ENCODE assay signal across 12 cellular contexts in the genomic region with DNA sequence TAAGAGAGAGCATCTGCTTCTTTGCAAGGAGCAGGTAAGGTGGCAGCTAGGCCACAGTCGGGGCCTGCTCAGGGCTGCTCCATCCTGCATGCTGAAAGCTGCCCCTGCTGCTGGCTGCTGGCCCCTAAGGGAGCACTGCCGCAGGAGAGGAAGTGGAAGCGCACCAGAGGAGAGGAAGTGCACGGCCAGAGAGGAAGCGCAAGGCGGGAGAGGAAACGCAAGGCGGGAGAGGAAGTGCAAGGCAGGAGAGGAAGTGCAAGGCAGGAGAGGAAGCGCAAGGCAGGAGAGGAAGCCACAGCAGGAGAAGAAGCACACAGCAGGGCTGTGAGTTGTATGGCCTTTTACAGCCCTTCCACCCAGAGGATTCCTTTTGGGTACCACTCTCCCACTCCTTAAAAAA.
DNase-seq lines count a peak whose midpoint lies in the region; ATAC-seq, FAIRE-seq and TF ChIP-seq lines count a peak whose summit lies in the region.
"Had no signal": no experiment of that assay in that cellular context is flagged by ENCODE, and none has a peak within 500 bp of the region (broad histone marks: within the 10 kb centered on the region; RNA-seq: fewer than 3 reads in every experiment).

No MANE protein-coding gene starts in this region.

- H3K79me2 ChIP-seq in K562 (ENCODE audit: control insufficient read depth, insufficient read depth, low read length) = no peaks in the 10 kb centered on the region

- H3K27me3 Mint-ChIP-seq in natural killer cell treated with Interleukin-12 subunit alpha and Interleukin-12 subunit beta and Interleukin-15 and Interleukin-18, amount 100 ng/mL, for 72 hours = peaks cover 0 to 2% of the 10 kb centered on the region in 2 donors
- no peaks in the 10 kb centered on the region for H3K27me3 Mint-ChIP-seq in stimulated activated memory B cell treated with anti-CD40 and anti-IgM and Interleukin-4, amounts not matched to agents 10 μg/mL and 1 μg/mL and 100 μg/mL, for 72 hours

- TF ChIP-seq POLR2A in K562 (conservative IDR thresholded peaks at IDR 0.05) = no peak

- intact Hi-C loops in K562 (cut with micrococcal nuclease) = no loop called here

- CTCF ChIA-PET in K562 (lab: Yijun Ruan, JAX; ENCODE audit: low intra/inter-chr PET ratio) = no interaction called here

- no peaks in the 10 kb centered on the region for H3K9me3 ChIP-seq in K562 (replicated peaks; ENCODE audit: control insufficient read depth, insufficient read depth, low read depth, low read length)

- H2AFZ ChIP-seq in K562 (ENCODE audit: low read depth, low read length) = no peak overlapping the region

- no peaks in the 10 kb centered on the region for H3K4me1 ChIP-seq in K562 (replicated peaks in 1 of 2; ENCODE audit: control insufficient read depth in 2 of 2, insufficient read depth in 2 of 2, low read length in 2 of 2)

- in situ Hi-C loops in K562 (cut with MboI) = no loop called here

- no peak for FAIRE-seq in K562 (lab: Jason Lieb, UNC)

- no peak overlapping the region for H3K9ac ChIP-seq in K562 (ENCODE audit: insufficient read depth in 1 of 2, low read depth in 2 of 2, low read length in 2 of 2)

- no peak for TF ChIP-seq EP300 in K562 (IDR thresholded peaks at IDR 0.05; ENCODE audit: low read length)

- peaks cover 6 to 8% of the 10 kb centered on the region in 2 donors for H3K4me1 Mint-ChIP-seq in natural killer cell treated with Interleukin-12 subunit alpha and Interleukin-12 subunit beta and Interleukin-15 and Interleukin-18, amount 100 ng/mL, for 72 hours (ENCODE audit: low read depth in 2 of 2)
- peaks cover 9% of the 10 kb centered on the region for H3K4me1 Mint-ChIP-seq in stimulated activated memory B cell treated with anti-CD40 and anti-IgM and Interleukin-4, amounts not matched to agents 10 μg/mL and 1 μg/mL and 100 μg/mL, for 72 hours

- no peak overlapping the region for H3K4me2 ChIP-seq in K562 (ENCODE audit: insufficient read depth, low read length)

- no peak overlapping the region for H3K4me3 ChIP-seq in Jurkat, Clone E6-1 (ENCODE audit: low read length)
- no peak overlapping the region for H3K4me3 ChIP-seq in K562

- peak overlapping the region; percentile 51 for H3K4me3 Mint-ChIP-seq in natural killer cell treated with Interleukin-12 subunit alpha and Interleukin-12 subunit beta and Interleukin-15 and Interleukin-18, amount 100 ng/mL, for 72 hours
- H3K4me3 Mint-ChIP-seq in stimulated activated memory B cell treated with anti-CD40 and anti-IgM and Interleukin-4, amounts not matched to agents 10 μg/mL and 1 μg/mL and 100 μg/mL, for 72 hours = no peak overlapping the region
- H3K4me3 Mint-ChIP-seq: T-helper 1 cell treated with Interleukin-12 subunit alpha and Interleukin-12 subunit beta and Interleukin-4 antibody, amounts not matched to agents 30 μg/mL and 1 μg/mL, for 36 hours had no signal

- no peak for ATAC-seq in K562
- ATAC-seq in natural killer cell treated with Interleukin-12 subunit alpha and Interleukin-12 subunit beta and Interleukin-15 and Interleukin-18, amount 100 ng/mL, for 72 hours = peak; percentile 53 to 57
- no peak for ATAC-seq in stimulated activated memory B cell treated with anti-CD40 and anti-IgM and Interleukin-4, amounts not matched to agents 10 μg/mL and 1 μg/mL and 100 μg/mL, for 72 hours
- ATAC-seq: left colon had no signal

- H4K20me1 ChIP-seq in K562 (replicated peaks; ENCODE audit: control insufficient read depth, insufficient read depth, low read length) = no peaks in the 10 kb centered on the region

- POLR2A ChIA-PET in K562 (lab: Yijun Ruan, JAX) = no interaction called here

- no peak for TF ChIP-seq RAD21 in K562 (CRISPR knock-in tag; conservative IDR thresholded peaks at IDR 0.05 in 1 of 2, IDR thresholded peaks at IDR 0.05 in 1 of 2)

- H3K9me3 Mint-ChIP-seq in natural killer cell treated with Interleukin-12 subunit alpha and Interleukin-12 subunit beta and Interleukin-15 and Interleukin-18, amount 100 ng/mL, for 72 hours = no peaks in the 10 kb centered on the region
- H3K9me3 Mint-ChIP-seq in stimulated activated memory B cell treated with anti-CD40 and anti-IgM and Interleukin-4, amounts not matched to agents 10 μg/mL and 1 μg/mL and 100 μg/mL, for 72 hours = peaks cover 3% of the 10 kb centered on the region
- H3K9me3 Mint-ChIP-seq: T-helper 1 cell treated with Interleukin-12 subunit alpha and Interleukin-12 subunit beta and Interleukin-4 antibody, amounts not matched to agents 30 μg/mL and 1 μg/mL, for 36 hours had no signal

- no peak overlapping the region for H3K27ac ChIP-seq in K562 (ENCODE audit: extremely low read depth, low read depth, low read length)

- BruUV-seq in K562 (replicated peaks; lab: Mats Ljungman, UMichigan) = no TSS peak

- no peaks in the 10 kb centered on the region for H3K27me3 ChIP-seq in K562 (ENCODE audit: control insufficient read depth in 2 of 2, insufficient read depth in 2 of 2, low read length in 2 of 2)

- no peaks in the 10 kb centered on the region for H3K36me3 Mint-ChIP-seq in natural killer cell treated with Interleukin-12 subunit alpha and Interleukin-12 subunit beta and Interleukin-15 and Interleukin-18, amount 100 ng/mL, for 72 hours
- H3K36me3 Mint-ChIP-seq in stimulated activated memory B cell treated with anti-CD40 and anti-IgM and Interleukin-4, amounts not matched to agents 10 μg/mL and 1 μg/mL and 100 μg/mL, for 72 hours = no peaks in the 10 kb centered on the region

- no peaks in the 10 kb centered on the region for H3K9me1 ChIP-seq in K562 (ENCODE audit: control insufficient read depth, insufficient read depth, low read length)

- WGBS in K562 (ENCODE audit: insufficient coverage, low coverage, missing lambda C conversion rate) = 30% methylated on average over 2 of the region's 9 CpGs

- H3K36me3 ChIP-seq in K562 (ENCODE audit: control insufficient read depth, insufficient read depth, low read length) = no peaks in the 10 kb centered on the region

- TF ChIP-seq CTCF in K562 (IDR thresholded peaks at IDR 0.05 in 2 of 3, conservative IDR thresholded peaks at IDR 0.05 in 1 of 3; ENCODE audit: insufficient read depth in 2 of 3, low read depth in 1 of 3, low read length in 3 of 3) = no peak

- peak; percentile 63 for DNase-seq in CD1c-positive myeloid dendritic cell (ENCODE audit: extremely low spot score)
- peak; percentile 28 for DNase-seq in Jurkat, Clone E6-1 (ENCODE audit: low read depth, low spot score)
- no peak for DNase-seq in K562 (ENCODE audit: extremely low read depth in 1 of 4, low spot score in 3 of 4)
- no peak for DNase-seq in natural killer cell treated with Interleukin-12 subunit alpha and Interleukin-12 subunit beta and Interleukin-15 and Interleukin-18, amount 100 ng/mL, for 72 hours (ENCODE audit: low spot score)
- no peak for DNase-seq in cortex of kidney (lab: John Stamatoyannopoulos, UW)
- DNase-seq in NCI-H748 (lab: John Stamatoyannopoulos, UW; ENCODE audit: unreplicated experiment) = no peak
- DNase-seq: activated CD4-positive, alpha-beta T cell treated with anti-CD3 and anti-CD28 coated beads, Interleukin-2, amount 50 U/mL, for 1 hour; amniotic stem cell; left colon; NCI-H2029 had no signal

- peak overlapping the region; percentile 8 to 71 for H3K27ac Mint-ChIP-seq in natural killer cell treated with Interleukin-12 subunit alpha and Interleukin-12 subunit beta and Interleukin-15 and Interleukin-18, amount 100 ng/mL, for 72 hours
- H3K27ac Mint-ChIP-seq in stimulated activated memory B cell treated with anti-CD40 and anti-IgM and Interleukin-4, amounts not matched to agents 10 μg/mL and 1 μg/mL and 100 μg/mL, for 72 hours = no peak overlapping the region
- H3K27ac Mint-ChIP-seq: T-helper 1 cell treated with Interleukin-12 subunit alpha and Interleukin-12 subunit beta and Interleukin-4 antibody, amounts not matched to agents 30 μg/mL and 1 μg/mL, for 36 hours had no signal

TF ChIP-seq in K562, 482 proteins besides CTCF, POLR2A, EP300 and RAD21:
- TF ChIP-seq, protein P1, sequence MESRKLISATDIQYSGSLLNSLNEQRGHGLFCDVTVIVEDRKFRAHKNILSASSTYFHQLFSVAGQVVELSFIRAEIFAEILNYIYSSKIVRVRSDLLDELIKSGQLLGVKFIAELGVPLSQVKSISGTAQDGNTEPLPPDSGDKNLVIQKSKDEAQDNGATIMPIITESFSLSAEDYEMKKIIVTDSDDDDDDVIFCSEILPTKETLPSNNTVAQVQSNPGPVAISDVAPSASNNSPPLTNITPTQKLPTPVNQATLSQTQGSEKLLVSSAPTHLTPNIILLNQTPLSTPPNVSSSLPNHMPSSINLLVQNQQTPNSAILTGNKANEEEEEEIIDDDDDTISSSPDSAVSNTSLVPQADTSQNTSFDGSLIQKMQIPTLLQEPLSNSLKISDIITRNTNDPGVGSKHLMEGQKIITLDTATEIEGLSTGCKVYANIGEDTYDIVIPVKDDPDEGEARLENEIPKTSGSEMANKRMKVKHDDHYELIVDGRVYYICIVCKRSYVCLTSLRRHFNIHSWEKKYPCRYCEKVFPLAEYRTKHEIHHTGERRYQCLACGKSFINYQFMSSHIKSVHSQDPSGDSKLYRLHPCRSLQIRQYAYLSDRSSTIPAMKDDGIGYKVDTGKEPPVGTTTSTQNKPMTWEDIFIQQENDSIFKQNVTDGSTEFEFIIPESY (CRISPR knock-in tag; IDR thresholded peaks at IDR 0.05) = peak; percentile 52; the same call in 1 of the 2 replicates
- TF ChIP-seq ZNF12 (CRISPR knock-in tag; IDR thresholded peaks at IDR 0.05) (no peak), ZBTB34 (CRISPR knock-in tag; IDR thresholded peaks at IDR 0.05) (no peak), ZNF134 (CRISPR knock-in tag; conservative IDR thresholded peaks at IDR 0.05) (no peak), ETV6 (IDR thresholded peaks at IDR 0.05; ENCODE audit: borderline replicate concordance in 1 of 2, low read depth in 2 of 2, low read length in 1 of 2) (peak; percentile 65 to 84; a peak in 3 of 4 replicates), ETV6 (CRISPR knock-in tag; IDR thresholded peaks at IDR 0.05; ENCODE audit: borderline replicate concordance) (no peak), SPI1 (IDR thresholded peaks at IDR 0.05; ENCODE audit: borderline replicate concordance, low read depth, low read length) (peak; percentile 87)

Comparison
In these comparisons a context has a peak if more than half of its experiments do, and no peak if none do; other contexts are left out.
1. DNase-seq: peak in CD1c-positive myeloid dendritic cell (single experiment) and Jurkat, Clone E6-1 (single experiment); none in K562 (0 of 4), natural killer cell treated with Interleukin-12 subunit alpha and Interleukin-12 subunit beta and Interleukin-15 and Interleukin-18, amount 100 ng/mL, for 72 hours (single experiment), cortex of kidney (single experiment) and NCI-H748 (single experiment).
2. ATAC-seq: peak in natural killer cell treated with Interleukin-12 subunit alpha and Interleukin-12 subunit beta and Interleukin-15 and Interleukin-18, amount 100 ng/mL, for 72 hours (2 of 2); none in K562 (single experiment) and stimulated activated memory B cell treated with anti-CD40 and anti-IgM and Interleukin-4, amounts not matched to agents 10 μg/mL and 1 μg/mL and 100 μg/mL, for 72 hours (single experiment).